ENCODE assay signal across 8 cellular contexts in the genomic region with DNA sequence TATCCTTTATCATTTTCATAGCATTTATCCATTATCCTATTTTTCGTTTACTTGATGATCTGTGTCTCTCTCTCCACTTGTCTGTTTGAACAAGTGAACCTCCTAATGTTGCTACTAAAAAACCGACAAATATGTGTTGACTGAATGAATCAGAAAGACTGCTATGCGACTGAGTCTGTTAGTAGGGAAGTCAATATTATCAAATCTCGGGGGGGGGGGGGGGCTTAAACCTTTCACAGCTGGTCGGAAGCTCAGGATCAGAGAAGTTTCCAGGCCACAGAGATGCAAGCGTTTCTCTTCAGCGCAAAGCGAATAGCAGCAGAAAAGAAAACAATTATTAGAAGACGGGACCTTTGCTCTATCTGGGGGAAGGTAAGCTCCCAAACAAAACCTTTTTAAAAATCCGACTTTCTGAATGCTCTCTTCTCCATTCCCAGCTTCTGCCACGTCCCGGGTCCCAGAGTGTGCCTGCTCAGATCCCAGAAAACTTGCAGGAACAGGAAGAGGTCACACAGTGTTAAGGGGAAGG. TPM values are rescaled to one million over a fixed set of nuclear protein-coding genes. Genes with fewer than 3 reads are reported as not detected.
DNase-seq lines count a peak whose midpoint lies in the region; ATAC-seq and TF ChIP-seq lines count a peak whose summit lies in the region.

No MANE protein-coding gene starts in this region.

- H3K4me1 Mint-ChIP-seq in brain = peaks cover 51% of the 10 kb centered on the region

- WGBS in lung, 2 donors = 0 to 1% methylated on average over 12 of the region's 12 CpGs

- H3K4me3 ChIP-seq in AG09309 (ENCODE audit: control insufficient read depth, low read depth, low read length) (peak overlapping the region; percentile 96), HUES6 (ENCODE audit: low read depth, low read length) (peak overlapping the region; percentile 97), lung (peak overlapping the region; percentile 61)

- no peak for DNase-seq in AG09309 (ENCODE audit: low read depth)
- DNase-seq in lung (ENCODE audit: low spot score) = no peak
- DNase-seq in NK-92 treated with Interleukin-12 subunit alpha and Interleukin-12 subunit beta, amount 100 ng/mL, for 24 hours (lab: John Stamatoyannopoulos, UW) = no peak

- H3K27ac Mint-ChIP-seq in brain = peak overlapping the region; percentile 99 to 100 (median 100)

- no peaks in the 10 kb centered on the region for H3K27me3 Mint-ChIP-seq in brain

- ATAC-seq in lung (ENCODE audit: insufficient read depth, low FRiP score) (no peak), HG03095 (IDR thresholded peaks at IDR 0.05; ENCODE audit: unreplicated experiment) (no peak), HG02610 (IDR thresholded peaks at IDR 0.05; ENCODE audit: unreplicated experiment) (no peak)
- no peak for ATAC-seq in activated CD4-positive, CD25-positive, alpha-beta regulatory T cell treated with anti-CD3 and anti-CD28 coated beads, Interleukin-2, amount 50 U/mL, for 24 hours

- H3K9me3 Mint-ChIP-seq in brain = peaks cover 0 to 11% (median 8%) of the 10 kb centered on the region in 5 experiments

- H3K36me3 ChIP-seq in HUES6 (ENCODE audit: control insufficient read depth, insufficient read depth, low read length) (peaks cover 17% of the 10 kb centered on the region), lung (ENCODE audit: control insufficient read depth in 2 of 2, insufficient read depth in 2 of 2, low read length in 2 of 2) (peaks cover 8 to 11% of the 10 kb centered on the region in 2 donors)

- H3K27ac ChIP-seq in HUES6 (ENCODE audit: low read depth, low read length) = peak overlapping the region; percentile 92
- peak overlapping the region; percentile 79 to 92 for H3K27ac ChIP-seq in lung (ENCODE audit: low read depth in 1 of 2, low read length in 1 of 2)

- H3K36me3 Mint-ChIP-seq in brain = peaks cover 32% of the 10 kb centered on the region

- no peaks in the 10 kb centered on the region for H3K9me3 ChIP-seq in HUES6 (ENCODE audit: control insufficient read depth, insufficient read depth, low read depth, low read length)
- no peaks in the 10 kb centered on the region for H3K9me3 ChIP-seq in lung (ENCODE audit: control insufficient read depth in 2 of 2, insufficient read depth in 1 of 2, low read length in 1 of 2)

- peak overlapping the region; percentile 94 to 98 (median 96) for H3K4me3 Mint-ChIP-seq in brain

- H3K27me3 ChIP-seq in HUES6 (ENCODE audit: control insufficient read depth, insufficient read depth, low read length) = peaks cover 8% of the 10 kb centered on the region; the same call in 1 of the 2 replicates
- no peaks in the 10 kb centered on the region for H3K27me3 ChIP-seq in lung (ENCODE audit: control insufficient read depth, insufficient read depth)

- H3K4me1 ChIP-seq in HUES6 (ENCODE audit: control insufficient read depth, insufficient read depth, low read length) (0 out of 2 replicates have a peak, but pooled peaks cover 8% of the 10 kb centered on the region), lung (ENCODE audit: control insufficient read depth in 2 of 2, insufficient read depth in 2 of 2, low read length in 2 of 2) (peaks cover 1 to 14% of the 10 kb centered on the region in 2 donors)

- TF ChIP-seq CTCF in AG09309 (IDR thresholded peaks at IDR 0.05; ENCODE audit: control insufficient read depth, insufficient read depth, low read depth, low read length, missing control alignments) = no peak
- TF ChIP-seq CTCF in brain (conservative IDR thresholded peaks at IDR 0.05) = no peak
- no peak for TF ChIP-seq CTCF in lung (IDR thresholded peaks at IDR 0.05; ENCODE audit: control extremely low read depth, extremely low read depth)

- peak overlapping the region; percentile 80 for H3K9ac ChIP-seq in HUES6 (ENCODE audit: low read length)

RNA-seq across cellular contexts. Expression of gene RIOK2, which starts 0.4 kb away (rescaled TPM):
- 5.2 TPM for polyA plus RNA-seq in brain (ENCODE audit: insufficient read depth, low read depth, low replicate concordance)
- 10 to 100 TPM; 18.8 to 49.8 TPM for total RNA-seq in lung
- 10 to 100 TPM in 1 of 2 donors, 1 to 10 TPM in 1; 6.9 to 20.4 TPM for polyA plus RNA-seq in lung

RNA-seq across cellular contexts. Expression of gene LIX1, which starts 40.2 kb away (rescaled TPM):
- 3.0 TPM for polyA plus RNA-seq in brain (ENCODE audit: insufficient read depth, low read depth, low replicate concordance)
- under 1 TPM in 1 of 2 donors, not detected in 1; 0.11 TPM for total RNA-seq in lung
- polyA plus RNA-seq in lung = not detected
